Comparison of ENCODE assay signal across 2 cellular contexts in genomic region chr17:58666858-58667267, GRCh38.
TF ChIP-seq lines count a peak whose summit lies in the region.

No MANE protein-coding gene starts in this region.

TF ChIP-seq in GM12891, 5 proteins besides CTCF, POLR2A, EP300 and RAD21 (continued from another document):
- TF ChIP-seq SPI1 (IDR thresholded peaks at IDR 0.05; ENCODE audit: low read depth, low read length): peak; percentile 22; the same call in 1 of the 2 replicates
- no peak for TF ChIP-seq PAX5 (IDR thresholded peaks at IDR 0.05; ENCODE audit: insufficient read depth, low read length, severe bottlenecking)

TF ChIP-seq in HepG2, 621 proteins besides CTCF, POLR2A, EP300 and RAD21 (continued from another document):
- TF ChIP-seq ATF7 (IDR thresholded peaks at IDR 0.05) (peak; percentile 40; the same call in 1 of the 2 replicates), ATF7 (CRISPR knock-in tag; IDR thresholded peaks at IDR 0.05) (no peak)
